ENCODE assay signal across 28 cellular contexts in genomic region chr5:147573171-147573570, GRCh38.
"Had no signal": no experiment of that assay in that cellular context is flagged by ENCODE, and none has a peak within 500 bp of the region (broad histone marks: within the 10 kb centered on the region; RNA-seq: fewer than 3 reads in every experiment).

No MANE protein-coding gene starts in this region.

- ATAC-seq: esophagus mucosa; gastroesophageal sphincter; heart left ventricle; left cardiac atrium; left lung; mucosa of descending colon; natural killer cell treated with Interleukin-12 subunit alpha and Interleukin-12 subunit beta and Interleukin-15 and Interleukin-18, amount 100 ng/mL, for 72 hours; sciatic nerve; stimulated activated effector memory CD8-positive, alpha-beta T cell treated with anti-CD3 and anti-CD28 coated beads, Interleukin-12 subunit alpha, Interleukin-12 subunit beta, amount 100 ng/mL, for 72 hours had no signal

- H3K36me3 ChIP-seq: gastroesophageal sphincter, heart left ventricle, left lung, stomach, thyroid gland, vagina had no signal

- H2AFZ ChIP-seq: hepatocyte, parathyroid adenoma had no signal

- H3K4me3 ChIP-seq: dorsolateral prefrontal cortex, gastroesophageal sphincter, heart left ventricle, hepatocyte, left lung, mucosa of descending colon, stomach, thyroid gland, vagina had no signal

- H3K27me3 Mint-ChIP-seq: progenitor cell of endocrine pancreas had no signal

- H3K9ac ChIP-seq: parathyroid adenoma had no signal

- H3K4me1 ChIP-seq: left lung, parathyroid adenoma, stomach, thyroid gland, vagina had no signal

- H3K4me3 Mint-ChIP-seq: endodermal cell; mesothelial cell of epicardium; naive B cell; natural killer cell treated with Interleukin-12 subunit alpha and Interleukin-12 subunit beta and Interleukin-15 and Interleukin-18, amount 100 ng/mL, for 72 hours; neural crest cell; stimulated activated effector memory CD8-positive, alpha-beta T cell treated with anti-CD3 and anti-CD28 coated beads, Interleukin-12 subunit alpha, Interleukin-12 subunit beta, amount 100 ng/mL, for 72 hours had no signal

- DNase-seq: dorsolateral prefrontal cortex; effector CD4-positive, alpha-beta T cell; endodermal cell; foreskin fibroblast; heart left ventricle; left cardiac atrium; left lung; mesenchymal stem cell; mucosa of descending colon; naive B cell; stimulated activated CD4-positive, alpha-beta T cell treated with anti-CD3 and anti-CD28 coated beads, Interleukin-2, amount 100 ng/mL, for 24 hours; stimulated activated CD4-positive, alpha-beta T cell treated with anti-CD3 and anti-CD28 coated beads, Interleukin-4, amount 100 ng/mL, for 24 hours; stimulated activated naive CD4-positive, alpha-beta T cell treated with Interleukin-2 at 50 U/mL for 16 hours; stomach; thyroid gland; trophoblast cell had no signal

- H3K79me2 ChIP-seq: hepatocyte, parathyroid adenoma had no signal

- H3K27ac Mint-ChIP-seq: endodermal cell; mesothelial cell of epicardium; naive B cell; natural killer cell treated with Interleukin-12 subunit alpha and Interleukin-12 subunit beta and Interleukin-15 and Interleukin-18, amount 100 ng/mL, for 72 hours; progenitor cell of endocrine pancreas; stimulated activated effector memory CD8-positive, alpha-beta T cell treated with anti-CD3 and anti-CD28 coated beads, Interleukin-12 subunit alpha, Interleukin-12 subunit beta, amount 100 ng/mL, for 72 hours had no signal

- H3K36me3 Mint-ChIP-seq: mesothelial cell of epicardium; naive B cell; natural killer cell treated with Interleukin-12 subunit alpha and Interleukin-12 subunit beta and Interleukin-15 and Interleukin-18, amount 100 ng/mL, for 72 hours; stimulated activated effector memory CD8-positive, alpha-beta T cell treated with anti-CD3 and anti-CD28 coated beads, Interleukin-12 subunit alpha, Interleukin-12 subunit beta, amount 100 ng/mL, for 72 hours had no signal

- H3K4me1 Mint-ChIP-seq: naive B cell; stimulated activated effector memory CD8-positive, alpha-beta T cell treated with anti-CD3 and anti-CD28 coated beads, Interleukin-12 subunit alpha, Interleukin-12 subunit beta, amount 100 ng/mL, for 72 hours had no signal

- H3K4me2 ChIP-seq: hepatocyte had no signal

- H3K27me3 ChIP-seq: dorsolateral prefrontal cortex, gastroesophageal sphincter, heart left ventricle, hepatocyte, left lung, stomach, thyroid gland, vagina had no signal

- H3K27ac ChIP-seq: dorsolateral prefrontal cortex, epithelial cell of prostate, gastroesophageal sphincter, heart left ventricle, hepatocyte, left lung, parathyroid adenoma, stomach, thyroid gland, vagina had no signal

- H3K9me3 Mint-ChIP-seq: endodermal cell; mesothelial cell of epicardium; naive B cell; natural killer cell treated with Interleukin-12 subunit alpha and Interleukin-12 subunit beta and Interleukin-15 and Interleukin-18, amount 100 ng/mL, for 72 hours; neural crest cell; stimulated activated effector memory CD8-positive, alpha-beta T cell treated with anti-CD3 and anti-CD28 coated beads, Interleukin-12 subunit alpha, Interleukin-12 subunit beta, amount 100 ng/mL, for 72 hours had no signal

- H3K9me3 ChIP-seq: gastroesophageal sphincter, heart left ventricle, left lung, mucosa of descending colon, stomach, thyroid gland, vagina had no signal
